In genomic region chr22:21856868-21857267, GRCh38 we compare ENCODE assay signal across 19 cellular contexts. TPM values are rescaled to one million over a fixed set of nuclear protein-coding genes. Genes with fewer than 3 reads are reported as not detected.
DNase-seq lines count a peak whose midpoint lies in the region; ATAC-seq, FAIRE-seq and TF ChIP-seq lines count a peak whose summit lies in the region.
"Had no signal": no experiment of that assay in that cellular context is flagged by ENCODE, and none has a peak within 500 bp of the region (broad histone marks: within the 10 kb centered on the region; RNA-seq: fewer than 3 reads in every experiment).

No MANE protein-coding gene starts in this region.

- H4K91ac ChIP-seq in H1 (replicated peaks; ENCODE audit: insufficient read length, low read length): no peak overlapping the region

- H4K20me1 ChIP-seq in OCI-LY3 (ENCODE audit: insufficient read depth, low read length): peaks cover 99% of the 10 kb centered on the region
- peaks cover 29 to 33% of the 10 kb centered on the region in 2 experiments for H4K20me1 ChIP-seq in H1 (replicated peaks in 1 of 2; ENCODE audit: control insufficient read depth in 1 of 2, insufficient read depth in 2 of 2, low read length in 2 of 2)

- H3K9ac ChIP-seq in OCI-LY3 (ENCODE audit: low read length): no peak overlapping the region
- no peak overlapping the region for H3K9ac ChIP-seq in H1 (replicated peaks in 1 of 4; ENCODE audit: extremely low read depth in 1 of 4, low read depth in 3 of 4, low read length in 3 of 4)
- H3K9ac ChIP-seq: KMS-11 had no signal

- H3K36me3 Mint-ChIP-seq in natural killer cell: no peaks in the 10 kb centered on the region
- H3K36me3 Mint-ChIP-seq in activated naive CD4-positive, alpha-beta T cell treated with anti-CD3 and anti-CD28 coated beads for 36 hours (ENCODE audit: low read depth): peaks cover 9% of the 10 kb centered on the region

- peaks cover 89 to 95% of the 10 kb centered on the region in 2 donors for H3K4me1 Mint-ChIP-seq in natural killer cell
- peaks cover 79% of the 10 kb centered on the region for H3K4me1 Mint-ChIP-seq in activated naive CD4-positive, alpha-beta T cell treated with anti-CD3 and anti-CD28 coated beads for 36 hours (ENCODE audit: low read depth)

- no peak overlapping the region for H2BK15ac ChIP-seq in H1 (ENCODE audit: low read length)

- no peak overlapping the region for H3K4me3 ChIP-seq in OCI-LY3 (ENCODE audit: low read length)
- no peak overlapping the region for H3K4me3 ChIP-seq in H1 (ENCODE audit: extremely low read depth in 1 of 4, insufficient read depth in 2 of 4, low read depth in 3 of 4, low read length in 4 of 4)
- H3K4me3 ChIP-seq in stomach: no peak overlapping the region
- H3K4me3 ChIP-seq: PC-9, SJCRH30 had no signal

- POLR2A ChIA-PET in H1 (lab: Charles Lee; ENCODE audit: partially characterized antibody): interaction anchor here (0.6 to 1.4 kb wide), 2 partner anchors 45 to 70 kb away, joined by 3 read pairs; no protein-coding TSS in a partner anchor

- DNase-seq in H1 (ENCODE audit: low read depth in 1 of 2, low spot score in 2 of 2) (no peak), natural killer cell (no peak), stomach (no peak), COR-L47 (lab: John Stamatoyannopoulos, UW) (no peak)
- no peak for DNase-seq in activated naive CD4-positive, alpha-beta T cell treated with anti-CD3 and anti-CD28 coated beads for 36 hours
- DNase-seq: ACHN, DMS153, GDM1, NCI-H187, NCI-H2227 treated with DMSO at 0.1 percent for 48 hours, NCI-H510A treated with DMSO at 0.1 percent for 48 hours, NCI-H774, PC-9, SJCRH30 had no signal

- no peak overlapping the region for H2BK120ac ChIP-seq in H1 (replicated peaks; ENCODE audit: low read depth, low read length)

- no peak for FAIRE-seq in H1 (lab: Jason Lieb, UNC)
- FAIRE-seq: GM19239, H54 had no signal

- H2AFZ ChIP-seq in OCI-LY3 (ENCODE audit: low read depth, low read length) (no peak overlapping the region), H1 (ENCODE audit: low read length) (no peak overlapping the region)
- H2AFZ ChIP-seq: PC-9 had no signal

- no peak overlapping the region for H3K14ac ChIP-seq in H1 (ENCODE audit: insufficient read length)

- peaks cover 17% of the 10 kb centered on the region for H3K79me1 ChIP-seq in H1 (ENCODE audit: low read depth, low read length)

- H3K4me2 ChIP-seq in OCI-LY3 (ENCODE audit: low read length) (peak overlapping the region; percentile 63; the same call in 1 of the 2 replicates), H1 (ENCODE audit: insufficient read depth in 1 of 2, low read depth in 2 of 2, low read length in 2 of 2) (no peak overlapping the region)
- H3K4me2 ChIP-seq: KMS-11, PC-9 had no signal

- CTCF ChIA-PET in H1 (lab: Charles Lee; ENCODE audit: partially characterized antibody): interaction anchor here (0.5 to 1.3 kb wide), 2 partner anchors 18 to 77 kb away, joined by 6 to 7 read pairs; no protein-coding TSS in a partner anchor
- CTCF ChIA-PET in activated naive CD4-positive, alpha-beta T cell treated with anti-CD3 and anti-CD28 coated beads for 36 hours (lab: Charles Lee): interaction anchor here (1.6 kb wide), 1 partner anchor 81 kb away, joined by 4 read pairs; no protein-coding TSS in a partner anchor

- no peak overlapping the region for H4K5ac ChIP-seq in H1 (ENCODE audit: insufficient read length, low read depth, low read length)

- peaks cover 8% of the 10 kb centered on the region for H3K36me3 ChIP-seq in OCI-LY3 (replicated peaks; ENCODE audit: low read depth, low read length)
- no peaks in the 10 kb centered on the region for H3K36me3 ChIP-seq in H1 (ENCODE audit: control insufficient read depth in 2 of 4, insufficient read depth in 4 of 4, low read length in 3 of 4)
- peaks cover 0 to 3% (median 0%) of the 10 kb centered on the region in 4 donors for H3K36me3 ChIP-seq in stomach

- H3K27ac Mint-ChIP-seq in natural killer cell: peak overlapping the region; percentile 87 to 90
- H3K27ac Mint-ChIP-seq in activated naive CD4-positive, alpha-beta T cell treated with anti-CD3 and anti-CD28 coated beads for 36 hours: no peak overlapping the region

- 0 out of 2 replicates have a peak overlapping the region, but pooled peaks have one; percentile 4 for H3K27ac ChIP-seq in OCI-LY3 (ENCODE audit: low read length)
- H3K27ac ChIP-seq in H1 (ENCODE audit: low read depth, low read length): no peak overlapping the region
- peak overlapping the region in 3 of 5 donors; percentile 61 to 66 (median 63) for H3K27ac ChIP-seq in stomach
- H3K27ac ChIP-seq: KMS-11, PC-9, SJCRH30 had no signal

- H3K18ac ChIP-seq in H1 (ENCODE audit: extremely low read depth, low read length): no peak overlapping the region

- H2BK20ac ChIP-seq in H1 (ENCODE audit: low read length): no peak overlapping the region

- H3K79me2 ChIP-seq in OCI-LY3 (ENCODE audit: low read length) (peaks cover 100% of the 10 kb centered on the region), H1 (ENCODE audit: control insufficient read depth in 1 of 2, insufficient read depth in 2 of 2, low read length in 2 of 2) (peaks cover 18 to 99% of the 10 kb centered on the region in 2 experiments; a peak in 3 of 4 replicates)

- TF ChIP-seq RAD21 in H1 (IDR thresholded peaks at IDR 0.05 in 1 of 2, conservative IDR thresholded peaks at IDR 0.05 in 1 of 2; ENCODE audit: low read depth in 2 of 2, low read length in 2 of 2): no peak

- no peak overlapping the region for H2AK5ac ChIP-seq in H1 (ENCODE audit: low read depth, low read length)

- intact Hi-C loops in natural killer cell (cut with micrococcal nuclease): no loop called here
- intact Hi-C loops in stomach (cut with DNase I; ENCODE audit: low total_unique reads): no loop called here
- intact Hi-C loops in activated naive CD4-positive, alpha-beta T cell treated with anti-CD3 and anti-CD28 coated beads for 36 hours (cut with micrococcal nuclease): no loop called here

- H3K4me3 Mint-ChIP-seq in natural killer cell: peak overlapping the region; percentile 43
- H3K4me3 Mint-ChIP-seq in activated naive CD4-positive, alpha-beta T cell treated with anti-CD3 and anti-CD28 coated beads for 36 hours: no peak overlapping the region

- no peak overlapping the region for H3K56ac ChIP-seq in H1 (replicated peaks; ENCODE audit: insufficient read length, low read depth, low read length)

- 89% methylated on average over 8 of the region's 8 CpGs; no CpG with 5 or more reads in 1 of the 2 experiments for WGBS in H1 (ENCODE audit: extremely low coverage in 1 of 2, insufficient coverage in 1 of 2, insufficient read length in 1 of 2, insufficient replicate concordance in 2 of 2, low coverage in 1 of 2, low lambda C conversion rate in 2 of 2, missing lambda C conversion rate in 1 of 2), 2 experiments
- WGBS in stomach, 5 donors: 79 to 98% (median 94%) methylated on average over 8 of the region's 8 CpGs

- H2BK5ac ChIP-seq in H1 (ENCODE audit: low read depth, low read length): no peak overlapping the region

- TF ChIP-seq CTCF in OCI-LY3 (IDR thresholded peaks at IDR 0.05; ENCODE audit: low read depth, low read length) (no peak), H1 (IDR thresholded peaks at IDR 0.05; ENCODE audit: control extremely low read depth in 1 of 3, insufficient read depth in 1 of 3, low read depth in 1 of 3, low read length in 3 of 3) (no peak), natural killer cell (IDR thresholded peaks at IDR 0.05) (no peak), stomach (IDR thresholded peaks at IDR 0.05) (no peak)

- no peaks in the 10 kb centered on the region for H3K27me3 ChIP-seq in OCI-LY3 (ENCODE audit: low read depth, low read length)
- no peaks in the 10 kb centered on the region for H3K27me3 ChIP-seq in H1 (replicated peaks in 1 of 4; ENCODE audit: control insufficient read depth in 3 of 4, extremely low read depth in 1 of 4, insufficient read depth in 3 of 4, low read length in 3 of 4)
- H3K27me3 ChIP-seq in stomach: no peaks in the 10 kb centered on the region
- H3K27me3 ChIP-seq: SJCRH30 had no signal

- H3K23me2 ChIP-seq in H1 (ENCODE audit: low read depth, low read length): no peaks in the 10 kb centered on the region

- TF ChIP-seq POLR2A in H1 (IDR thresholded peaks at IDR 0.05; ENCODE audit: control extremely low read depth in 1 of 2, low read depth in 2 of 2, low read length in 2 of 2): no peak
- TF ChIP-seq POLR2A in stomach (IDR thresholded peaks at IDR 0.05): no peak

- H3K27me3 Mint-ChIP-seq in natural killer cell (ENCODE audit: low read depth in 2 of 2): no peaks in the 10 kb centered on the region
- no peaks in the 10 kb centered on the region for H3K27me3 Mint-ChIP-seq in activated naive CD4-positive, alpha-beta T cell treated with anti-CD3 and anti-CD28 coated beads for 36 hours (ENCODE audit: low read depth)

- H3K23ac ChIP-seq in H1 (ENCODE audit: insufficient read length): no peak overlapping the region

- no peak overlapping the region for H2BK12ac ChIP-seq in H1 (ENCODE audit: low read depth, low read length)

- H3K9me3 Mint-ChIP-seq in natural killer cell: no peaks in the 10 kb centered on the region
- no peaks in the 10 kb centered on the region for H3K9me3 Mint-ChIP-seq in activated naive CD4-positive, alpha-beta T cell treated with anti-CD3 and anti-CD28 coated beads for 36 hours

- H3K4ac ChIP-seq in H1 (replicated peaks; ENCODE audit: insufficient read length, low read depth, low read length): no peak overlapping the region

- H3K4me1 ChIP-seq in OCI-LY3 (ENCODE audit: low read length) (peaks cover 24% of the 10 kb centered on the region), H1 (replicated peaks in 1 of 4; ENCODE audit: control insufficient read depth in 3 of 4, insufficient read depth in 4 of 4, low read length in 3 of 4) (peaks cover 0 to 10% (median 9%) of the 10 kb centered on the region in 4 experiments; a peak in 6 of 7 replicates), stomach (peaks cover 46 to 99% (median 73%) of the 10 kb centered on the region in 4 donors)

- no peak overlapping the region for H4K8ac ChIP-seq in H1 (ENCODE audit: extremely low read depth, insufficient read depth, low read length)

- H3K9me3 ChIP-seq in OCI-LY3 (ENCODE audit: insufficient read depth, low read length) (no peaks in the 10 kb centered on the region), H1 (ENCODE audit: insufficient read depth in 2 of 2, low read depth in 1 of 2, low read length in 1 of 2) (no peaks in the 10 kb centered on the region), stomach (no peaks in the 10 kb centered on the region)
- H3K9me3 ChIP-seq: SJCRH30 had no signal

- ATAC-seq in natural killer cell (no peak), GM18867 (IDR thresholded peaks at IDR 0.05; ENCODE audit: unreplicated experiment) (no peak)

- TF ChIP-seq EP300 in H1 (IDR thresholded peaks at IDR 0.05; ENCODE audit: borderline replicate concordance in 1 of 2, low read depth in 2 of 2, low read length in 2 of 2): no peak
- TF ChIP-seq EP300 in stomach (IDR thresholded peaks at IDR 0.05): no peak

RNA-seq across cellular contexts. Expression of gene MAPK1, which starts 10.6 kb away (rescaled TPM):
- 95.8 and 101 TPM in 2 replicates for total RNA-seq in H1 (2021; fragmentation: NEBNext Ultra II Directional; extraction: Animal tissue kit (Norgen Biotek cat#: 25700))
- polyA plus RNA-seq in H1 (2011; rRNA removed) (20.9 and 28.1 TPM in 2 replicates), stomach (10 to 100 TPM; 10.4 to 20.5 (median 17.5) TPM)
- 28.5 TPM for polyA plus RNA-seq in H1 (2011; cell fraction: cytosol; rRNA removed)
- 32.3 TPM for polyA plus RNA-seq in H1 (2011; cell fraction: nucleus; rRNA removed)
- polyA plus RNA-seq in H1 (2012, experiment 1 of 2): 38.2 to 61.7 TPM (median 47.8 TPM) in 4 replicates
- 8.1 TPM for polyA plus RNA-seq in H1 (2012, experiment 2 of 2)
- 33.8 TPM for polyA plus RNA-seq in H1 (2013, experiment 1 of 2)
- polyA plus RNA-seq in H1 (2013, experiment 2 of 2): 35.8 TPM
- 84.6 and 115 TPM in 2 replicates for polyA minus RNA-seq in H1 (2011; rRNA and poly(A)+ RNA removed)
- 21.4 TPM for polyA minus RNA-seq in H1 (2011; cell fraction: cytosol; rRNA and poly(A)+ RNA removed)
- polyA minus RNA-seq in H1 (2011; cell fraction: nucleus; rRNA and poly(A)+ RNA removed): 25.4 TPM
- total RNA-seq in natural killer cell (100 to 1,000 TPM; 189 to 246 (median 214) TPM), stomach (10 to 100 TPM; 42.0 to 81.6 (median 56.5) TPM)
- total RNA-seq in activated naive CD4-positive, alpha-beta T cell treated with anti-CD3 and anti-CD28 coated beads for 36 hours: 10 to 100 TPM; 74.0 to 82.6 TPM
